Comparison of ENCODE assay signal across 25 cellular contexts in the genomic region with DNA sequence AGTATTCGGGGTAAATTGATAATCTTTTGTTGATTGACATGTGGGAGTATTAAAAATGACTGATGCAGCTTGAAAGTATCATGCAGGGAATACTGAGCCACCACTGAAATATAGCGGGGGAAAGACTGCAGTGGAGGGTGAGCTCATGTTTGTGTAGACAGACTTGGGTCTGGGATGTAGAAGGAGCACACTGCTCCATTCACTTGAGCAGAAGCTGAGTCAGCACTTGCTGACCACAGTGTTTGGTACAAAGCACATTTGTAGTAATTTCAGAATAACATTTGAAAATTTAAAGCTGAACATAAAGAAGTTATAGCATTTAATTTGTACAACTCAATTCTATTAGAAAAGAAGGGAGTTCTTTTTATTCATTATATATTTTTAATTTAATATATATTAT.
DNase-seq lines count a peak whose midpoint lies in the region; ATAC-seq and TF ChIP-seq lines count a peak whose summit lies in the region.
"Had no signal": no experiment of that assay in that cellular context is flagged by ENCODE, and none has a peak within 500 bp of the region (broad histone marks: within the 10 kb centered on the region; RNA-seq: fewer than 3 reads in every experiment).

No MANE protein-coding gene starts in this region.

- DNase-seq in HEK293T (ENCODE audit: extremely low spot score), result peak; percentile 9
- peak; percentile 10 for DNase-seq in RPMI7951 (ENCODE audit: low read depth)
- DNase-seq in fibroblast of lung (ENCODE audit: low read depth in 2 of 2), result peak; percentile 4 to 56
- peak; percentile 24 for DNase-seq in pons (ENCODE audit: low spot score)
- no peak for DNase-seq in activated CD8-positive, alpha-beta T cell treated with anti-CD3 and anti-CD28 coated beads for 36 hours
- no peak for DNase-seq in mucosa of descending colon
- no peak for DNase-seq in type B pancreatic cell (ENCODE audit: extremely low spot score, unreplicated experiment)
- DNase-seq: activated CD4-positive, alpha-beta T cell treated with anti-CD3 and anti-CD28 coated beads for 4 hours; activated CD8-positive, alpha-beta memory T cell treated with anti-CD3 and anti-CD28 coated beads for 24 hours; activated effector memory CD4-positive, alpha-beta T cell treated with anti-CD3 and anti-CD28 coated beads, Interleukin-2, amount 50 U/mL, for 16 hours; activated T-cell treated with anti-CD3 and anti-CD28 coated beads, Interleukin-2, amount 50 U/mL, for 1 hour; HFFc6; NCI-H2029; NCI-H226; NCI-H748 treated with DMSO at 0.1 percent for 48 hours; posterior cingulate gyrus; SK-N-SH; stimulated activated naive CD4-positive, alpha-beta T cell treated with Interleukin-2 at 50 U/mL for 16 hours; T-helper 2 cell had no signal

- H3K9ac ChIP-seq in fibroblast of lung (ENCODE audit: insufficient read depth, low read length), result no peak overlapping the region
- H3K9ac ChIP-seq: SK-N-SH had no signal

- H3K4me3 ChIP-seq in fibroblast of lung (replicated peaks in 1 of 4; ENCODE audit: control extremely low read depth in 1 of 4, insufficient read depth in 1 of 4, low read depth in 3 of 4, low read length in 4 of 4) (no peak overlapping the region), mucosa of descending colon (no peak overlapping the region)
- H3K4me3 ChIP-seq: thoracic aorta, vagina had no signal

- POLR2A ChIA-PET in HEK293T (lab: Yijun Ruan, JAX), result no interaction called here
- POLR2A ChIA-PET in activated CD8-positive, alpha-beta T cell treated with anti-CD3 and anti-CD28 coated beads for 36 hours (lab: Charles Lee), result no interaction called here

- CTCF ChIA-PET in HEK293T (lab: Yijun Ruan, JAX), result interaction anchor here (0.6 kb wide), 1 partner anchor 619 kb away, joined by 3 read pairs; no protein-coding TSS in a partner anchor
- CTCF ChIA-PET in activated CD8-positive, alpha-beta T cell treated with anti-CD3 and anti-CD28 coated beads for 36 hours (lab: Charles Lee), result interaction anchor here (0.7 kb wide), 1 partner anchor 9 kb away, joined by 4 read pairs; no protein-coding TSS in a partner anchor

- intact Hi-C loops in activated CD8-positive, alpha-beta T cell treated with anti-CD3 and anti-CD28 coated beads for 36 hours (cut with micrococcal nuclease), result no loop called here
- intact Hi-C loops in mucosa of descending colon (cut with DNase I, micrococcal nuclease), result no loop called here

- no peak for ATAC-seq in activated CD8-positive, alpha-beta T cell treated with anti-CD3 and anti-CD28 coated beads for 36 hours
- ATAC-seq in mucosa of descending colon, result no peak
- no peak for ATAC-seq in HG03045 (IDR thresholded peaks at IDR 0.05; ENCODE audit: unreplicated experiment)

- no peaks in the 10 kb centered on the region for H3K9me3 ChIP-seq in fibroblast of lung (ENCODE audit: control insufficient read depth, insufficient read depth, low read depth, low read length)
- peaks cover 17% of the 10 kb centered on the region for H3K9me3 ChIP-seq in mucosa of descending colon
- H3K9me3 ChIP-seq: SK-N-SH, vagina had no signal

- no peaks in the 10 kb centered on the region for H4K20me1 ChIP-seq in fibroblast of lung (ENCODE audit: control insufficient read depth, extremely low read depth, insufficient read depth, low read length)

- H3K9me3 Mint-ChIP-seq in activated CD8-positive, alpha-beta T cell treated with anti-CD3 and anti-CD28 coated beads for 36 hours, result peaks cover 4% of the 10 kb centered on the region
- H3K9me3 Mint-ChIP-seq in type B pancreatic cell, result no peaks in the 10 kb centered on the region

- no peak overlapping the region for H3K4me3 Mint-ChIP-seq in activated CD8-positive, alpha-beta T cell treated with anti-CD3 and anti-CD28 coated beads for 36 hours
- no peak overlapping the region for H3K4me3 Mint-ChIP-seq in type B pancreatic cell
- H3K4me3 Mint-ChIP-seq: HFFc6, nephron had no signal

- TF ChIP-seq CTCF in fibroblast of lung (conservative IDR thresholded peaks at IDR 0.05 in 1 of 2, IDR thresholded peaks at IDR 0.05 in 1 of 2; ENCODE audit: low read depth in 1 of 2, low read length in 2 of 2) (no peak), mucosa of descending colon (IDR thresholded peaks at IDR 0.05) (no peak), type B pancreatic cell (conservative IDR thresholded peaks at IDR 0.05) (no peak)
- no peak for TF ChIP-seq CTCF in activated CD8-positive, alpha-beta T cell treated with anti-CD3 and anti-CD28 coated beads for 36 hours (IDR thresholded peaks at IDR 0.05)

- H3K27ac Mint-ChIP-seq in activated CD8-positive, alpha-beta T cell treated with anti-CD3 and anti-CD28 coated beads for 36 hours, result no peak overlapping the region
- no peak overlapping the region for H3K27ac Mint-ChIP-seq in type B pancreatic cell
- H3K27ac Mint-ChIP-seq: HFFc6, nephron had no signal

- H3K4me1 Mint-ChIP-seq in activated CD8-positive, alpha-beta T cell treated with anti-CD3 and anti-CD28 coated beads for 36 hours (ENCODE audit: low read depth), result no peaks in the 10 kb centered on the region
- H3K4me1 Mint-ChIP-seq in type B pancreatic cell (ENCODE audit: unreplicated experiment), result peaks cover 12% of the 10 kb centered on the region

- no peaks in the 10 kb centered on the region for H3K36me3 ChIP-seq in fibroblast of lung (ENCODE audit: control insufficient read depth, insufficient read depth, low read length)
- H3K36me3 ChIP-seq in mucosa of descending colon (ENCODE audit: low read depth), result no peaks in the 10 kb centered on the region
- H3K36me3 ChIP-seq: thoracic aorta, vagina had no signal

- H3K4me2 ChIP-seq in fibroblast of lung (ENCODE audit: extremely low read depth, insufficient read depth, low read length), result no peak overlapping the region
- H3K4me2 ChIP-seq: SK-N-SH had no signal

- H3K27me3 Mint-ChIP-seq in activated CD8-positive, alpha-beta T cell treated with anti-CD3 and anti-CD28 coated beads for 36 hours, result no peaks in the 10 kb centered on the region
- no peaks in the 10 kb centered on the region for H3K27me3 Mint-ChIP-seq in type B pancreatic cell

- H3K27ac ChIP-seq in fibroblast of lung (ENCODE audit: insufficient read depth, low read length), result no peak overlapping the region
- H3K27ac ChIP-seq: HL-60, RWPE1, thoracic aorta, vagina had no signal

- no peaks in the 10 kb centered on the region for H3K79me2 ChIP-seq in fibroblast of lung (ENCODE audit: control insufficient read depth, insufficient read depth, low read length)

- H3K27me3 ChIP-seq in fibroblast of lung (ENCODE audit: control insufficient read depth, insufficient read depth, low read length), result no peaks in the 10 kb centered on the region
- H3K27me3 ChIP-seq: vagina had no signal

- no peaks in the 10 kb centered on the region for H3K36me3 Mint-ChIP-seq in activated CD8-positive, alpha-beta T cell treated with anti-CD3 and anti-CD28 coated beads for 36 hours (ENCODE audit: low read depth)
- no peaks in the 10 kb centered on the region for H3K36me3 Mint-ChIP-seq in type B pancreatic cell

- H3K4me1 ChIP-seq in fibroblast of lung (ENCODE audit: control insufficient read depth, extremely low read depth, insufficient read depth, low read length) (no peaks in the 10 kb centered on the region), mucosa of descending colon (ENCODE audit: low read depth) (no peaks in the 10 kb centered on the region)
- H3K4me1 ChIP-seq: vagina had no signal

- H2AFZ ChIP-seq in fibroblast of lung (ENCODE audit: low read length), result no peak overlapping the region

TF ChIP-seq in HEK293T, 16 proteins besides CTCF, POLR2A, EP300 and RAD21:
- TF ChIP-seq TARDBP (IDR thresholded peaks at IDR 0.05), result no peak

Comparison
In these comparisons a context has a peak if more than half of its experiments do, and no peak if none do; other contexts are left out.
1. DNase-seq: peak in HEK293T (single experiment), RPMI7951 (single experiment), fibroblast of lung (2 of 2) and pons (single experiment); none in activated CD8-positive, alpha-beta T cell treated with anti-CD3 and anti-CD28 coated beads for 36 hours (single experiment), mucosa of descending colon (0 of 3) and type B pancreatic cell (single experiment).